Comparison of ENCODE assay signal across 8 cellular contexts in the genomic region with DNA sequence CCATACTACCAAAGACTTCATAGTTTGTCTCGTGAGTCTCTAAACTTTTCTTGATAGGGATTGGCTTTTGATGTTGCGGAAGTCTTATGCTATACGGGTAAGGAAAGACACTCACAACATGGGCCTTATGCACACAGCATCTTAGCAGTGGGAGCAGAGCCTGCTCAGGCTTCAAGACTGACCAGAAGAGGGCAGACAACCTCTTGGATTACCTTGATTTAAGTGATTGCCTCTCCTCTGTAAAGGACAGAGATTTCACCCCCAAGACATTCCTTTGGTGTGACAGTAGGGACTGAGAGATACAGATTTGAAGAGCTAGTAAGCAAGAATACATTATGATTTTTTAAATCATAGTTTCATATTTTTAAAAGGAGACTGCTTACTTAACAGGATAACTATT.
A peak's percentile ranks its signal among the peaks of the same experiment; 100 is the strongest.
DNase-seq lines count a peak whose midpoint lies in the region; ATAC-seq and TF ChIP-seq lines count a peak whose summit lies in the region.

No MANE protein-coding gene starts in this region.

- H3K4me1 Mint-ChIP-seq in glutamatergic neuron (ENCODE audit: low read depth, unreplicated experiment): no peaks in the 10 kb centered on the region

- H3K4me3 Mint-ChIP-seq in glutamatergic neuron (ENCODE audit: unreplicated experiment): no peak overlapping the region

- DNase-seq in Caki2 (ENCODE audit: low read depth) (peak; percentile 25), LNCaP clone FGC (ENCODE audit: low read depth) (peak; percentile 46), glutamatergic neuron (peak; percentile 25), NCI-H345 treated with DMSO at 0.1 percent for 48 hours (lab: John Stamatoyannopoulos, UW; ENCODE audit: unreplicated experiment) (no peak)
- peak; percentile 8 to 24 for DNase-seq in activated CD4-positive, alpha-beta T cell treated with anti-CD3 and anti-CD28 coated beads, Interleukin-2, amount 50 U/mL, for 48 hours
- DNase-seq in stimulated activated CD8-positive, alpha-beta memory T cell treated with anti-CD3 and anti-CD28 coated beads, Interleukin-12 subunit alpha, Interleukin-12 subunit beta, amount 100 ng/mL, for 1 hour (ENCODE audit: low read depth): peak; percentile 13

- no peaks in the 10 kb centered on the region for H3K9me3 Mint-ChIP-seq in glutamatergic neuron (ENCODE audit: unreplicated experiment)

- ATAC-seq in GM19395 (IDR thresholded peaks at IDR 0.05; ENCODE audit: unreplicated experiment) (peak; percentile 76), HG03521 (IDR thresholded peaks at IDR 0.05; ENCODE audit: unreplicated experiment) (no peak)

- peaks cover 2% of the 10 kb centered on the region for H3K27me3 Mint-ChIP-seq in glutamatergic neuron (ENCODE audit: unreplicated experiment)

- in situ Hi-C loops in Caki2 (cut with HindIII; ENCODE audit: low pct_unique_long_range_greater_than_20kb, low sequenced_read_pairs): no loop called here

- no peak overlapping the region for H3K27ac Mint-ChIP-seq in glutamatergic neuron (ENCODE audit: unreplicated experiment)

- H3K4me3 ChIP-seq in LNCaP clone FGC (ENCODE audit: low read depth, low read length): no peak overlapping the region

- TF ChIP-seq CTCF in LNCaP clone FGC (IDR thresholded peaks at IDR 0.05; ENCODE audit: control insufficient read depth, extremely low read depth, insufficient read depth): peak; percentile 90
- peak; percentile 32 for TF ChIP-seq CTCF in glutamatergic neuron (IDR thresholded peaks at IDR 0.05; ENCODE audit: partially characterized antibody, unreplicated experiment)

- no peaks in the 10 kb centered on the region for H3K36me3 Mint-ChIP-seq in glutamatergic neuron (ENCODE audit: unreplicated experiment)
